Comparison of ENCODE assay signal across 8 cellular contexts in genomic region chr10:5776150-5776880, GRCh38. TPM values are rescaled to one million over a fixed set of nuclear protein-coding genes. Genes with fewer than 3 reads are reported as not detected.
DNase-seq lines count a peak whose midpoint lies in the region; ATAC-seq and TF ChIP-seq lines count a peak whose summit lies in the region.

No MANE protein-coding gene starts in this region.

- TF ChIP-seq POLR2A in testis (IDR thresholded peaks at IDR 0.05) = no peak

- ATAC-seq in activated CD8-positive, alpha-beta memory T cell treated with anti-CD3 and anti-CD28 coated beads, Interleukin-2, amount 10 ng/mL, durations not matched to agents 7 days and 5 days = peak; percentile 41
- no peak for ATAC-seq in GM21515 (IDR thresholded peaks at IDR 0.05; ENCODE audit: unreplicated experiment)
- ATAC-seq in HG02981 (IDR thresholded peaks at IDR 0.05; ENCODE audit: unreplicated experiment) = no peak

- H3K9me3 ChIP-seq in ascending aorta = no peaks in the 10 kb centered on the region
- no peaks in the 10 kb centered on the region for H3K9me3 ChIP-seq in testis

- CTCF ChIA-PET in activated CD8-positive, alpha-beta memory T cell treated with anti-CD3 and anti-CD28 coated beads, Interleukin-2, amount 10 ng/mL, durations not matched to agents 7 days and 5 days (lab: Charles Lee) = interaction anchor here (1.1 to 1.3 kb wide), 2 partner anchors 65 to 237 kb away, joined by 3 to 4 read pairs; no protein-coding TSS in a partner anchor

- intact Hi-C loops in ascending aorta (cut with DNase I) = no loop called here
- intact Hi-C loops in testis (cut with DNase I; ENCODE audit: low total_unique reads) = no loop called here

- no peak for DNase-seq in activated CD8-positive, alpha-beta memory T cell treated with anti-CD3 and anti-CD28 coated beads, Interleukin-2, amount 10 ng/mL, durations not matched to agents 7 days and 5 days
- DNase-seq in activated CD8-positive, alpha-beta memory T cell treated with anti-CD3 and anti-CD28 coated beads, Interleukin-2, amount 50 U/mL, for 48 hours = no peak
- DNase-seq in ascending aorta (ENCODE audit: low spot score in 2 of 2) (no peak), immature natural killer cell (no peak), testis (no peak), A172 (ENCODE audit: low spot score) (no peak)

- TF ChIP-seq CTCF in ascending aorta (IDR thresholded peaks at IDR 0.05) (peak in 1 of 3 experiments; percentile 38), testis (IDR thresholded peaks at IDR 0.05) (no peak)

- peaks cover 78% of the 10 kb centered on the region for H3K36me3 Mint-ChIP-seq in activated CD8-positive, alpha-beta memory T cell treated with anti-CD3 and anti-CD28 coated beads, Interleukin-2, amount 10 ng/mL, durations not matched to agents 7 days and 5 days
- peaks cover 11 to 33% (median 11%) of the 10 kb centered on the region in 3 donors for H3K36me3 Mint-ChIP-seq in immature natural killer cell

- H3K27me3 ChIP-seq in ascending aorta (no peaks in the 10 kb centered on the region), testis (no peaks in the 10 kb centered on the region)

- peaks cover 18 to 25% of the 10 kb centered on the region in 2 donors for H3K4me1 ChIP-seq in ascending aorta
- H3K4me1 ChIP-seq in testis = peaks cover 19% of the 10 kb centered on the region

- H3K4me3 Mint-ChIP-seq in activated CD8-positive, alpha-beta memory T cell treated with anti-CD3 and anti-CD28 coated beads, Interleukin-2, amount 10 ng/mL, durations not matched to agents 7 days and 5 days = peak overlapping the region; percentile 34
- no peak overlapping the region for H3K4me3 Mint-ChIP-seq in immature natural killer cell

- peak overlapping the region; percentile 60 to 63 for H3K27ac ChIP-seq in ascending aorta
- peak overlapping the region; percentile 51 to 70 for H3K27ac ChIP-seq in testis

- H3K36me3 ChIP-seq in ascending aorta = peaks cover 8 to 13% of the 10 kb centered on the region in 2 donors
- no peaks in the 10 kb centered on the region for H3K36me3 ChIP-seq in testis (ENCODE audit: low read depth, missing control alignments)

- H3K4me3 ChIP-seq in ascending aorta (peak overlapping the region; percentile 11 to 31), testis (no peak overlapping the region)

- 44 to 53% methylated on average over 3 to 7 of the region's 7 CpGs for WGBS in testis, 2 donors

- peak overlapping the region; percentile 88 for H3K27ac Mint-ChIP-seq in activated CD8-positive, alpha-beta memory T cell treated with anti-CD3 and anti-CD28 coated beads, Interleukin-2, amount 10 ng/mL, durations not matched to agents 7 days and 5 days
- peak overlapping the region in 5 of 6 donors; percentile 47 to 76 (median 64) for H3K27ac Mint-ChIP-seq in immature natural killer cell

- H3K4me1 Mint-ChIP-seq in activated CD8-positive, alpha-beta memory T cell treated with anti-CD3 and anti-CD28 coated beads, Interleukin-2, amount 10 ng/mL, durations not matched to agents 7 days and 5 days = peaks cover 50% of the 10 kb centered on the region
- H3K4me1 Mint-ChIP-seq in immature natural killer cell = peaks cover 52 to 80% of the 10 kb centered on the region in 2 donors

- no peaks in the 10 kb centered on the region for H3K9me3 Mint-ChIP-seq in activated CD8-positive, alpha-beta memory T cell treated with anti-CD3 and anti-CD28 coated beads, Interleukin-2, amount 10 ng/mL, durations not matched to agents 7 days and 5 days (ENCODE audit: low read depth)
- no peaks in the 10 kb centered on the region for H3K9me3 Mint-ChIP-seq in immature natural killer cell

- no peaks in the 10 kb centered on the region for H3K27me3 Mint-ChIP-seq in activated CD8-positive, alpha-beta memory T cell treated with anti-CD3 and anti-CD28 coated beads, Interleukin-2, amount 10 ng/mL, durations not matched to agents 7 days and 5 days
- H3K27me3 Mint-ChIP-seq in immature natural killer cell (ENCODE audit: low read depth in 3 of 3) = peaks cover 0 to 1% (median 0%) of the 10 kb centered on the region in 3 donors

RNA-seq across cellular contexts. Expression of gene GDI2, which starts 36.9 kb away (rescaled TPM):
- 100 to 1,000 TPM; 196 to 263 TPM for total RNA-seq in activated CD8-positive, alpha-beta memory T cell treated with anti-CD3 and anti-CD28 coated beads, Interleukin-2, amount 10 ng/mL, durations not matched to agents 7 days and 5 days
- 173 TPM for total RNA-seq in ascending aorta
- polyA plus RNA-seq in immature natural killer cell = 100 to 1,000 TPM; 181 to 290 (median 199) TPM
- 100 to 1,000 TPM; 184 to 204 TPM for total RNA-seq in testis
- 144 TPM for polyA plus RNA-seq in testis (ENCODE audit: insufficient read depth, low read depth, low replicate concordance)
- 447 and 488 TPM in 2 replicates for total RNA-seq in A172 (2014; rRNA removed; shearing (Covaris generic))

Comparison
In these comparisons a context has a peak if more than half of its experiments do, and no peak if none do; other contexts are left out.
1. H3K4me3 ChIP-seq: peak in ascending aorta (2 of 2); none in testis (0 of 2).